Comparison of ENCODE assay signal across 18 cellular contexts in genomic region chr7:68461430-68461829, GRCh38.
"Had no signal": no experiment of that assay in that cellular context is flagged by ENCODE, and none has a peak within 500 bp of the region (broad histone marks: within the 10 kb centered on the region; RNA-seq: fewer than 3 reads in every experiment).

No MANE protein-coding gene starts in this region.

- H3K9me3 ChIP-seq: psoas muscle, suprapubic skin had no signal

- H3K4me3 ChIP-seq: gastroesophageal sphincter, psoas muscle, sigmoid colon, suprapubic skin, upper lobe of left lung had no signal

- H3K27me3 ChIP-seq: upper lobe of left lung had no signal

- H3K4me1 ChIP-seq: gastroesophageal sphincter, psoas muscle, sigmoid colon, suprapubic skin, upper lobe of left lung had no signal

- H3K36me3 ChIP-seq: gastroesophageal sphincter, sigmoid colon, suprapubic skin, upper lobe of left lung had no signal

- DNase-seq: activated CD4-positive, alpha-beta T cell treated with anti-CD3 and anti-CD28 coated beads, Interleukin-2, amount 50 U/mL, for 4 hours; activated CD4-positive, CD25-positive, alpha-beta regulatory T cell treated with anti-CD3 and anti-CD28 coated beads, Interleukin-2, amount 50 U/mL, for 72 hours; activated CD8-positive, alpha-beta memory T cell treated with anti-CD3 and anti-CD28 coated beads, Interleukin-2, amount 10 ng/mL, durations not matched to agents 7 days and 5 days; activated effector memory CD4-positive, alpha-beta T cell treated with Interleukin-2 at 50 U/mL for 16 hours; activated T-cell treated with anti-CD3 and anti-CD28 coated beads, Interleukin-2, amount 50 U/mL, for 24 hours; amygdala; cerebellar nuclear complex; left ventricle myocardium superior; mesenchymal stem cell; occipital lobe; psoas muscle; sigmoid colon; stimulated activated CD4-positive, alpha-beta T cell treated with anti-CD3 and anti-CD28 coated beads, Interleukin-2, amount 100 ng/mL, for 48 hours; stimulated activated naive CD4-positive, alpha-beta T cell treated with Interleukin-2 at 50 U/mL for 16 hours; T-helper 9 cell; upper lobe of left lung had no signal

- H3K27ac ChIP-seq: gastroesophageal sphincter, psoas muscle, sigmoid colon, suprapubic skin, upper lobe of left lung had no signal
